8 cellular contexts compared by ENCODE assay signal in the genomic region with DNA sequence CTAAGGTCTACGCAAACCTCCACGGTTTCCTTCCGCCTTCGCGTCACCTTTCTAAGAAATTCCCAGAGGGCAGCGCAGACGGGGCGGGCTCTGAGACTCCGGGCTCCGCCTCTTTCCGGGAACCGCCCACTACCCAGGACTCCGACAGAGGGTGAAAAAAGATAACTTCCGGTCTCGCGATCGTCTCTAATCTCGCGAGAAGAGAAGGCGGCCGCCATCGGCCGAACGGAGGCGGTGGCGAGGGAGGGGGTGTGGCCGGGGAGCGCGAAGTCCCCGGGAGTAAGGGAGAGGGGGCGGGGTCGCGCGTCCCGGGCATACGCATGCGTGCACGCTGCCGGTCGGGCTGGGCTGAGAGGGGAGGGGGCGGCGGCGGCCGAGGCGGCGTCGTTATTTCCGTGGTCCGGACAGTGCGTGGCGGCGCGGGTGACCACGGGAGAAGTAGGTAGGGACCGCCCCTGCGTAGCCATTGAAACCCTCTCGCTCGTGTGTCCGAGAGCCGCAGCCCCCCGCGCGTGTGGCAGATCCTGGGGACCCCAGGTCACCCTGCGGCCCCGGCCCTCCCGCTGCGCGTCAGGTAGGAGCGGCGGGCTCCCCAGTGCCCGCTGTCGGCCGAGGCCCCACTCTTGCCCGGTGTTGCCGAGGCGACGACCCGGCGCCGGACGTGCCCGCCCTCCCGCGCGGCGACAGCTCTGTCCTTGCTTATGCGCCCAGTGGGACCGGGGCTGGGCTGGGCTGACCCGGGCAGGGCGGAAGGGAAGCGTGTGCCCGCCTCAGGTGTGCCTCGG. TPM values are rescaled to one million over a fixed set of nuclear protein-coding genes. Genes with fewer than 3 reads are reported as not detected.
DNase-seq lines count a peak whose midpoint lies in the region; ATAC-seq and TF ChIP-seq lines count a peak whose summit lies in the region.

TSS of gene NAA35 (plus strand) at position 315 of the 785 bp plus-strand sequence. CDS start 1,014 bp downstream, outside the sequence.

- POLR2A ChIA-PET in activated CD4-positive, alpha-beta T cell treated with anti-CD3 and anti-CD28 coated beads for 36 hours (lab: Charles Lee) = interaction anchor here (0.7 to 1.0 kb wide), 2 partner anchors 48 to 287 kb away, joined by 3 to 4 read pairs; no protein-coding TSS in a partner anchor

- no peak within 1 kb of the TSS for H3K4me3 Mint-ChIP-seq in activated CD4-positive, alpha-beta T cell treated with anti-CD3 and anti-CD28 coated beads for 36 hours

- H3K27me3 ChIP-seq in kidney epithelial cell (ENCODE audit: control insufficient read depth, insufficient read depth, low read length) = no peaks in the 10 kb centered on the region

- ATAC-seq in HG03442 (IDR thresholded peaks at IDR 0.05; ENCODE audit: unreplicated experiment) = peak; percentile 85
- peak; percentile 88 for ATAC-seq in activated CD4-positive, alpha-beta T cell treated with anti-CD3 and anti-CD28 coated beads for 36 hours

- peak within 1 kb of the TSS; percentile 96 for H3K4me3 ChIP-seq in choroid plexus epithelial cell (ENCODE audit: low read depth, low read length)
- peak within 1 kb of the TSS; percentile 99 for H3K4me3 ChIP-seq in kidney epithelial cell (ENCODE audit: low read depth, low read length)

- H3K36me3 ChIP-seq in kidney epithelial cell (ENCODE audit: control insufficient read depth, insufficient read depth, low read length) = peaks cover 2% of the 10 kb centered on the region

- CTCF ChIA-PET in activated CD4-positive, alpha-beta T cell treated with anti-CD3 and anti-CD28 coated beads for 36 hours (lab: Charles Lee) = no interaction called here

- TF ChIP-seq CTCF in choroid plexus epithelial cell (conservative IDR thresholded peaks at IDR 0.05; ENCODE audit: low read depth, low read length) = no peak
- TF ChIP-seq CTCF in kidney epithelial cell (IDR thresholded peaks at IDR 0.05; ENCODE audit: insufficient read depth, low read length, poor library complexity, severe bottlenecking) = no peak

- peaks cover 8% of the 10 kb centered on the region for H3K4me1 Mint-ChIP-seq in activated CD4-positive, alpha-beta T cell treated with anti-CD3 and anti-CD28 coated beads for 36 hours

- H3K27ac Mint-ChIP-seq in activated CD4-positive, alpha-beta T cell treated with anti-CD3 and anti-CD28 coated beads for 36 hours = peak within 1 kb of the TSS; percentile 95

- no peaks in the 10 kb centered on the region for H3K9me3 Mint-ChIP-seq in activated CD4-positive, alpha-beta T cell treated with anti-CD3 and anti-CD28 coated beads for 36 hours (ENCODE audit: low read depth)

- peak; percentile 97 to 98 for DNase-seq in AML-193 (lab: John Stamatoyannopoulos, UW)
- DNase-seq in GM19238 (ENCODE audit: insufficient read length, low spot score) = peak; percentile 87
- peak; percentile 73 to 90 for DNase-seq in NCI-H524 (lab: John Stamatoyannopoulos, UW)
- peak; percentile 99 for DNase-seq in activated CD4-positive, alpha-beta T cell treated with anti-CD3 and anti-CD28 coated beads for 36 hours
- peak; percentile 99 for DNase-seq in choroid plexus epithelial cell (ENCODE audit: low read depth)
- peak; percentile 86 for DNase-seq in kidney epithelial cell (ENCODE audit: low read depth)
- peak; percentile 97 to 99 for DNase-seq in stimulated activated CD4-positive, alpha-beta T cell treated with anti-CD3 and anti-CD28 coated beads, Interleukin-15, amount 100 ng/mL, for 48 hours (ENCODE audit: low read depth in 2 of 2)

- intact Hi-C loops in activated CD4-positive, alpha-beta T cell treated with anti-CD3 and anti-CD28 coated beads for 36 hours (cut with DNase I, micrococcal nuclease) = loop anchor here (1.0 to 5.0 kb wide), 10 partner anchors 134 to 1960 kb away; partner anchors contain the start of genes ISCA1 (in 2 of the 2), TUT7 (in 2 of the 2), AGTPBP1 (in 1 of the 2) and GOLM1 (in 1 of the 2)

- no peaks in the 10 kb centered on the region for H3K27me3 Mint-ChIP-seq in activated CD4-positive, alpha-beta T cell treated with anti-CD3 and anti-CD28 coated beads for 36 hours

- peaks cover 1% of the 10 kb centered on the region for H3K36me3 Mint-ChIP-seq in activated CD4-positive, alpha-beta T cell treated with anti-CD3 and anti-CD28 coated beads for 36 hours (ENCODE audit: low read depth)

RNA-seq across cellular contexts. Expression of gene NAA35, which starts in this region (rescaled TPM):
- 10 to 100 TPM; 24.9 to 25.8 TPM for total RNA-seq in activated CD4-positive, alpha-beta T cell treated with anti-CD3 and anti-CD28 coated beads for 36 hours
- 25.3 and 30.3 TPM in 2 replicates for total RNA-seq in kidney epithelial cell

Comparison
In these comparisons a context has a peak if more than half of its experiments do, and no peak if none do; other contexts are left out.
1. Peak in every context shown above with its lines: DNase-seq, ATAC-seq and H3K4me3 ChIP-seq.